8 cellular contexts compared by ENCODE assay signal in genomic region chr3:138348107-138348949, GRCh38. TPM values are rescaled to one million over a fixed set of nuclear protein-coding genes. Genes with fewer than 3 reads are reported as not detected.
DNase-seq lines count a peak whose midpoint lies in the region; ATAC-seq, FAIRE-seq and TF ChIP-seq lines count a peak whose summit lies in the region.

Gene MRAS, plus strand, starts transcription at chr3:138348579. Its CDS starts 24,305 bp downstream, at chr3:138372884.

- peak within 1 kb of the TSS; percentile 89 for H3K4me2 ChIP-seq in A549

- no peak for TF ChIP-seq EP300 in A549 (IDR thresholded peaks at IDR 0.05)

- H3K9me3 Mint-ChIP-seq in activated T-helper 1 cell treated with anti-CD3 and anti-CD28 coated beads, Interleukin-12 subunit alpha, Interleukin-12 subunit beta, Interleukin-2, Interleukin-4 antibody, amounts not matched to agents 30 ng/mL and 10 ng/mL and 1 ng/mL, durations not matched to agents 14 hours and 24 hours and 36 hours, result no peaks in the 10 kb centered on the region

- H3K4me3 ChIP-seq in A549, result peak within 1 kb of the TSS; percentile 65
- H3K4me3 ChIP-seq in fibroblast of pulmonary artery (replicated peaks; ENCODE audit: low read depth, low read length), result peak within 1 kb of the TSS; percentile 76
- H3K4me3 ChIP-seq in mucosa of stomach (ENCODE audit: low read length), result peak within 1 kb of the TSS; percentile 18
- H3K4me3 ChIP-seq in thoracic aorta, result peak within 1 kb of the TSS; percentile 87

- intact Hi-C loops in activated T-helper 1 cell treated with anti-CD3 and anti-CD28 coated beads, Interleukin-12 subunit alpha, Interleukin-12 subunit beta, Interleukin-2, Interleukin-4 antibody, amounts not matched to agents 30 ng/mL and 10 ng/mL and 1 ng/mL, durations not matched to agents 14 hours and 24 hours and 36 hours (cut with micrococcal nuclease), result loop anchor here (1.0 to 2.0 kb wide), 3 partner anchors 19 to 280 kb away; partner anchors contain the start of gene NME9

- peak within 1 kb of the TSS; percentile 93 for H3K4me3 Mint-ChIP-seq in activated T-helper 1 cell treated with anti-CD3 and anti-CD28 coated beads, Interleukin-12 subunit alpha, Interleukin-12 subunit beta, Interleukin-2, Interleukin-4 antibody, amounts not matched to agents 30 ng/mL and 10 ng/mL and 1 ng/mL, durations not matched to agents 14 hours and 24 hours and 36 hours

- H3K27ac ChIP-seq in A549 (peak within 1 kb of the TSS; percentile 70 to 91), thoracic aorta (peak within 1 kb of the TSS; percentile 89 to 95)

- peak; percentile 60 to 78 for DNase-seq in A549 (ENCODE audit: low read depth in 1 of 2, low spot score in 1 of 2)
- peak; percentile 60 for DNase-seq in GM13977 (ENCODE audit: low spot score)
- DNase-seq in NCI-H2227 treated with DMSO at 0.1 percent for 48 hours (lab: John Stamatoyannopoulos, UW), result peak; percentile 54
- no peak for DNase-seq in activated T-helper 1 cell treated with anti-CD3 and anti-CD28 coated beads, Interleukin-12 subunit alpha, Interleukin-12 subunit beta, Interleukin-2, Interleukin-4 antibody, amounts not matched to agents 30 ng/mL and 10 ng/mL and 1 ng/mL, durations not matched to agents 14 hours and 24 hours and 36 hours (ENCODE audit: low spot score)
- DNase-seq in fibroblast of pulmonary artery (ENCODE audit: low read depth), result peak; percentile 84
- peak; percentile 38 for DNase-seq in thoracic aorta (ENCODE audit: low spot score)

- no peak for FAIRE-seq in A549 (lab: Jason Lieb, UNC)

- H3K4me1 ChIP-seq in A549 (peaks cover 6% of the 10 kb centered on the region; the same call in 1 of the 3 replicates), mucosa of stomach (ENCODE audit: control insufficient read depth, insufficient read depth, low read length) (peaks cover 5% of the 10 kb centered on the region), thoracic aorta (ENCODE audit: control insufficient read depth in 1 of 2, low read depth in 2 of 2) (peaks cover 17 to 37% of the 10 kb centered on the region in 2 donors)

- peak; percentile 46 for TF ChIP-seq CTCF in A549 (IDR thresholded peaks at IDR 0.05)
- TF ChIP-seq CTCF in GM13977 (IDR thresholded peaks at IDR 0.05; ENCODE audit: extremely low read depth, insufficient read depth, missing control alignments), result peak; percentile 14
- TF ChIP-seq CTCF in fibroblast of pulmonary artery (IDR thresholded peaks at IDR 0.05; ENCODE audit: low read length, missing control alignments), result no peak
- peak; percentile 28 for TF ChIP-seq CTCF in thoracic aorta (IDR thresholded peaks at IDR 0.05)

- H3K27me3 Mint-ChIP-seq in activated T-helper 1 cell treated with anti-CD3 and anti-CD28 coated beads, Interleukin-12 subunit alpha, Interleukin-12 subunit beta, Interleukin-2, Interleukin-4 antibody, amounts not matched to agents 30 ng/mL and 10 ng/mL and 1 ng/mL, durations not matched to agents 14 hours and 24 hours and 36 hours (ENCODE audit: insufficient read depth), result peaks cover 36% of the 10 kb centered on the region

- 1% methylated on average over 18 of the region's 111 CpGs for WGBS in A549 (ENCODE audit: missing lambda C conversion rate)

- peak within 1 kb of the TSS; percentile 62 for H3K9ac ChIP-seq in mucosa of stomach (ENCODE audit: low read length)

- CTCF ChIA-PET in A549 (lab: Yijun Ruan, JAX), result interaction anchor here (0.7 to 1.3 kb wide), 8 partner anchors 7 to 22 kb away, joined by 3 to 4 read pairs (median 3); no protein-coding TSS in a partner anchor

- H3K27me3 ChIP-seq in mucosa of stomach (ENCODE audit: control insufficient read depth, insufficient read depth, low read length) (peaks cover 18% of the 10 kb centered on the region), thoracic aorta (replicated peaks; ENCODE audit: insufficient read depth) (no peaks in the 10 kb centered on the region)

- H3K4me1 Mint-ChIP-seq in activated T-helper 1 cell treated with anti-CD3 and anti-CD28 coated beads, Interleukin-12 subunit alpha, Interleukin-12 subunit beta, Interleukin-2, Interleukin-4 antibody, amounts not matched to agents 30 ng/mL and 10 ng/mL and 1 ng/mL, durations not matched to agents 14 hours and 24 hours and 36 hours (ENCODE audit: low read depth), result peaks cover 12% of the 10 kb centered on the region

- TF ChIP-seq RAD21 in A549 (conservative IDR thresholded peaks at IDR 0.05 in 1 of 2, IDR thresholded peaks at IDR 0.05 in 1 of 2), result peak in 1 of 2 experiments; percentile 49; a peak in 2 of 5 replicates

- no peaks in the 10 kb centered on the region for H3K36me3 ChIP-seq in mucosa of stomach (ENCODE audit: control insufficient read depth, insufficient read depth, low read length)
- H3K36me3 ChIP-seq in thoracic aorta, result no peaks in the 10 kb centered on the region

- H3K36me3 Mint-ChIP-seq in activated T-helper 1 cell treated with anti-CD3 and anti-CD28 coated beads, Interleukin-12 subunit alpha, Interleukin-12 subunit beta, Interleukin-2, Interleukin-4 antibody, amounts not matched to agents 30 ng/mL and 10 ng/mL and 1 ng/mL, durations not matched to agents 14 hours and 24 hours and 36 hours (ENCODE audit: low read depth), result peaks cover 2% of the 10 kb centered on the region

- TF ChIP-seq POLR2A in A549 (IDR thresholded peaks at IDR 0.05; ENCODE audit: low read length), result peak; percentile 52
- TF ChIP-seq POLR2A in GM18505 (IDR thresholded peaks at IDR 0.05; ENCODE audit: borderline replicate concordance, extremely low read depth, insufficient read depth, insufficient read length), result no peak

- ATAC-seq in A549 (peak; percentile 85 to 88), thoracic aorta (ENCODE audit: insufficient number of reproducible peaks, low FRiP score, low read depth) (peak; percentile 70), GM18505 (IDR thresholded peaks at IDR 0.05; ENCODE audit: unreplicated experiment) (no peak)

- POLR2A ChIA-PET in A549 (lab: Yijun Ruan, JAX), result no interaction called here

- in situ Hi-C loops in GM13977 (cut with MboI; ENCODE audit: low pct_unique_long_range_greater_than_20kb, low sequenced_read_pairs, unreplicated experiment), result no loop called here

- peak within 1 kb of the TSS; percentile 69 for H3K27ac Mint-ChIP-seq in activated T-helper 1 cell treated with anti-CD3 and anti-CD28 coated beads, Interleukin-12 subunit alpha, Interleukin-12 subunit beta, Interleukin-2, Interleukin-4 antibody, amounts not matched to agents 30 ng/mL and 10 ng/mL and 1 ng/mL, durations not matched to agents 14 hours and 24 hours and 36 hours

- no peaks in the 10 kb centered on the region for H3K9me3 ChIP-seq in A549
- no peaks in the 10 kb centered on the region for H3K9me3 ChIP-seq in mucosa of stomach (ENCODE audit: control insufficient read depth, low read length)
- H3K9me3 ChIP-seq in thoracic aorta, result no peaks in the 10 kb centered on the region

TF ChIP-seq in A549, 52 proteins besides CTCF, POLR2A, EP300 and RAD21:
- TF ChIP-seq GATA3 (IDR thresholded peaks at IDR 0.05; ENCODE audit: borderline replicate concordance), result no peak
- TF ChIP-seq, protein P1, sequence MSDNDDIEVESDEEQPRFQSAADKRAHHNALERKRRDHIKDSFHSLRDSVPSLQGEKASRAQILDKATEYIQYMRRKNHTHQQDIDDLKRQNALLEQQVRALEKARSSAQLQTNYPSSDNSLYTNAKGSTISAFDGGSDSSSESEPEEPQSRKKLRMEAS (IDR thresholded peaks at IDR 0.05), result peak; percentile 46
- TF ChIP-seq CHD2 (IDR thresholded peaks at IDR 0.05; ENCODE audit: low read length, partially characterized antibody), result no peak
- no peak for TF ChIP-seq CBX8 (IDR thresholded peaks at IDR 0.05)
- TF ChIP-seq JUN (IDR thresholded peaks at IDR 0.05), result peak in 1 of 2 experiments; percentile 54; a peak in 2 of 5 replicates

RNA-seq across cellular contexts. Expression of gene MRAS, which starts in this region (rescaled TPM):
- 11.2 and 12.4 TPM in 2 replicates for polyA plus RNA-seq in A549 (2011; rRNA removed)
- 7.9 and 8.9 TPM in 2 replicates for polyA plus RNA-seq in A549 (2012; cell fraction: cytosol; rRNA removed)
- 4.7 and 7.6 TPM in 2 replicates for polyA plus RNA-seq in A549 (2012; cell fraction: nucleus; rRNA removed)
- 11.5 to 15.0 TPM (median 13.0 TPM) in 3 replicates for polyA plus RNA-seq in A549 (2017; fragmentation: RNase III; extraction: RNeasy Plus Mini Kit Qiagen cat#74134 plus additional on column Dnase treatment)
- polyA minus RNA-seq in A549 (2011; rRNA and poly(A)+ RNA removed), result 11.0 and 13.9 TPM in 2 replicates
- total RNA-seq in activated T-helper 1 cell treated with anti-CD3 and anti-CD28 coated beads, Interleukin-12 subunit alpha, Interleukin-12 subunit beta, Interleukin-2, Interleukin-4 antibody, amounts not matched to agents 30 ng/mL and 10 ng/mL and 1 ng/mL, durations not matched to agents 14 hours and 24 hours and 36 hours, result 0.05 and 0.42 TPM in 2 replicates
- 10 to 100 TPM; 58.6 to 62.3 TPM for total RNA-seq in thoracic aorta

Comparison
In these comparisons a context has a peak if more than half of its experiments do, and no peak if none do; other contexts are left out.
1. RNA of gene MRAS (total RNA-seq): 58.6 to 62.3 TPM in thoracic aorta; 0.05 to 0.42 TPM in activated T-helper 1 cell treated with anti-CD3 and anti-CD28 coated beads, Interleukin-12 subunit alpha, Interleukin-12 subunit beta, Interleukin-2, Interleukin-4 antibody, amounts not matched to agents 30 ng/mL and 10 ng/mL and 1 ng/mL, durations not matched to agents 14 hours and 24 hours and 36 hours; every median in the first group is over 10 times any median in the second.
2. H3K4me3 ChIP-seq: peak in every context shown above with its lines; median percentile 87 in thoracic aorta; 76 in fibroblast of pulmonary artery; 65 in A549; 18 in mucosa of stomach.